2 cellular contexts compared by ENCODE assay signal in genomic region chr15:51082246-51082645, GRCh38.
TF ChIP-seq lines count a peak whose summit lies in the region.

No MANE protein-coding gene starts in this region.

TF ChIP-seq in A549, 52 proteins besides CTCF, POLR2A, EP300 and RAD21 (continued from another document):
- TF ChIP-seq BCL3 (IDR thresholded peaks at IDR 0.05) (no peak), NR3C1 (IDR thresholded peaks at IDR 0.05) (no peak), HDAC2 (IDR thresholded peaks at IDR 0.05) (no peak), E2F6 (IDR thresholded peaks at IDR 0.05; ENCODE audit: borderline replicate concordance, low read depth) (no peak), MYC (IDR thresholded peaks at IDR 0.05; ENCODE audit: borderline replicate concordance, low read length) (no peak), ZFP36 (IDR thresholded peaks at IDR 0.05; ENCODE audit: borderline replicate concordance, partially characterized antibody) (no peak)

TF ChIP-seq in K562, 482 proteins besides CTCF, POLR2A, EP300 and RAD21 (continued from another document):
- TF ChIP-seq CEBPZ (IDR thresholded peaks at IDR 0.05; ENCODE audit: borderline replicate concordance, low read depth, low read length) (no peak), KAT7 (CRISPR knock-in tag; IDR thresholded peaks at IDR 0.05; ENCODE audit: borderline replicate concordance) (no peak), TCF3 (CRISPR knock-in tag; IDR thresholded peaks at IDR 0.05) (no peak), ZNF146 (CRISPR knock-in tag; IDR thresholded peaks at IDR 0.05; ENCODE audit: unreplicated experiment) (no peak), KAT8 (IDR thresholded peaks at IDR 0.05; ENCODE audit: low read depth) (no peak), XRCC3 (IDR thresholded peaks at IDR 0.05) (no peak), ZNF766 (CRISPR knock-in tag; conservative IDR thresholded peaks at IDR 0.05) (no peak), HMBOX1 (IDR thresholded peaks at IDR 0.05) (no peak), ZNF174 (CRISPR knock-in tag; IDR thresholded peaks at IDR 0.05) (no peak), SIN3B (IDR thresholded peaks at IDR 0.05; ENCODE audit: low read depth) (no peak), NCOR1 (IDR thresholded peaks at IDR 0.05) (no peak), E2F1 (CRISPR knock-in tag; IDR thresholded peaks at IDR 0.05) (no peak)
